In the genomic region with DNA sequence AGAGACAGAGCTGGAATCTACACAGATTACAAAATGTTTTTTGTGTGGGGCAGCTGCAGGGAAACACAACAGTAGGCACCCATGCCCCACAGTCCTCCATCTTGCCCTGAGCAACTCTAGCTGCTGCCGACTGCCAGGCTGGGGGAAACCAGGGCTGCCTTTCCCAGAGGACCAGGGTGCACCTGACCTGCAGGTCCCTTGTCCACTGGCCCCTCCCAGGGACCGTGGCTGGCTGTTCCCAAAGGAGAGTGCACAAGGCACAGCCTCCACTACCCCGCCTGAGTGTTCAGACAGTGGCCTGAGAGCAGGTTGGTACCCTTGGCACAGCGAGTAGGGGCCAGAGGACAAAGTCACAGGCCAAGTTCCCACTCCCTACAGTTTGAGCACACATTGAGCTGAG, we compare ENCODE assay signal across 1 cellular context.
TF ChIP-seq lines count a peak whose summit lies in the region.

No MANE protein-coding gene starts in this region.

TF ChIP-seq in H1, 55 proteins besides CTCF, POLR2A, EP300 and RAD21:
- TF ChIP-seq PHF8 (conservative IDR thresholded peaks at IDR 0.05; ENCODE audit: low read depth, low read length) (no peak), TEAD4 (IDR thresholded peaks at IDR 0.05; ENCODE audit: low read depth, low read length) (no peak), JUND (IDR thresholded peaks at IDR 0.05; ENCODE audit: low read length) (no peak), BRCA1 (IDR thresholded peaks at IDR 0.05; ENCODE audit: low read depth, low read length) (no peak), SIRT6 (IDR thresholded peaks at IDR 0.05; ENCODE audit: low read length) (no peak), CHD2 (IDR thresholded peaks at IDR 0.05; ENCODE audit: low read length) (no peak), CBX8 (IDR thresholded peaks at IDR 0.05; ENCODE audit: borderline replicate concordance, low read depth, low read length) (no peak), RNF2 (IDR thresholded peaks at IDR 0.05; ENCODE audit: borderline replicate concordance, low read depth, low read length, missing control alignments, poor library complexity, severe bottlenecking) (no peak), NRF1 (IDR thresholded peaks at IDR 0.05; ENCODE audit: low read depth, low read length) (no peak), BCL11A (IDR thresholded peaks at IDR 0.05; ENCODE audit: low read depth in 2 of 2, low read length in 2 of 2) (no peak), CBX5 (IDR thresholded peaks at IDR 0.05; ENCODE audit: low read depth, low read length) (no peak), SIX5 (IDR thresholded peaks at IDR 0.05; ENCODE audit: low read depth, low read length) (no peak), NANOG (IDR thresholded peaks at IDR 0.05; ENCODE audit: insufficient read depth, low read depth, low read length, poor library complexity, severe bottlenecking) (no peak), GABPA (IDR thresholded peaks at IDR 0.05; ENCODE audit: borderline replicate concordance, insufficient read depth, low read length) (no peak), JUN (IDR thresholded peaks at IDR 0.05; ENCODE audit: low read depth, low read length) (no peak), RFX5 (IDR thresholded peaks at IDR 0.05; ENCODE audit: borderline replicate concordance, low read depth, low read length) (no peak), KDM5A (IDR thresholded peaks at IDR 0.05; ENCODE audit: low read length) (no peak)
